17 cellular contexts compared by ENCODE assay signal in the genomic region with DNA sequence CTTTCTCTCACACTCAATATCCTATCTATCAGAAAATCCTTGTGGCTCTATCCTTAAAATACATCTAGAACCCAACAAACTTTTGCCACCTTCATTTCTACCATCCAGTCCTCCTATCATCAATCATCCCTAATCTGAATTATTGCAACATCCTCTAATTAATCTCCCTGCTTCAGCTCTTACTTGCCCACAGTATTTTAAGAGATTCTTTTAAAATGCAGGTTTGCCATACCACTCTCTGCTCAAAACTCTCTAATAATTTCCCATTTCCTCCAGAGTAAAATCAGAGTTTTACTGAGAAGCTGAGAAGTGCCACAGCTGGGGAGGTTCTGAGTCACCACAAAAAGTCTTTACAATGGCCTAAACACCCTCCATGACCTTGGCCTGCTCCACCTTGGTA.
DNase-seq lines count a peak whose midpoint lies in the region; ATAC-seq, FAIRE-seq and TF ChIP-seq lines count a peak whose summit lies in the region.
"Had no signal": no experiment of that assay in that cellular context is flagged by ENCODE, and none has a peak within 500 bp of the region (broad histone marks: within the 10 kb centered on the region; RNA-seq: fewer than 3 reads in every experiment).

No MANE protein-coding gene starts in this region.

- H3K36me3 ChIP-seq in mammary epithelial cell (ENCODE audit: insufficient read depth, low read length): no peaks in the 10 kb centered on the region
- H3K36me3 ChIP-seq in breast epithelium: no peaks in the 10 kb centered on the region
- no peaks in the 10 kb centered on the region for H3K36me3 ChIP-seq in astrocyte (ENCODE audit: insufficient read depth, low read length)
- no peaks in the 10 kb centered on the region for H3K36me3 ChIP-seq in Caco-2 (ENCODE audit: control insufficient read depth, insufficient read depth, low read length)
- H3K36me3 ChIP-seq: BLaER1 treated with 17β-estradiol and CSF1 and Interleukin-3, amounts not matched to agents 10 nM and 100 nM had no signal

- CTCF ChIA-PET in mammary epithelial cell (lab: Charles Lee; ENCODE audit: low non-redundant PET): no interaction called here
- CTCF ChIA-PET in Caco-2 (lab: Charles Lee): no interaction called here

- H3K9me3 ChIP-seq in mammary epithelial cell (replicated peaks; ENCODE audit: insufficient read depth, low read length) (no peaks in the 10 kb centered on the region), breast epithelium (no peaks in the 10 kb centered on the region), astrocyte (ENCODE audit: insufficient read depth, low read depth, low read length) (no peaks in the 10 kb centered on the region), Caco-2 (no peaks in the 10 kb centered on the region)
- H3K9me3 ChIP-seq: BLaER1 treated with 17β-estradiol and CSF1 and Interleukin-3, amounts not matched to agents 10 nM and 100 nM had no signal

- no peaks in the 10 kb centered on the region for H3K9me3 Mint-ChIP-seq in astrocyte (ENCODE audit: unreplicated experiment)
- no peaks in the 10 kb centered on the region for H3K9me3 Mint-ChIP-seq in Caco-2 (ENCODE audit: unreplicated experiment)
- no peaks in the 10 kb centered on the region for H3K9me3 Mint-ChIP-seq in chondrocyte (ENCODE audit: low read depth)
- H3K9me3 Mint-ChIP-seq: CD4-positive, alpha-beta T cell; GM23338; H9 had no signal

- H3K4me3 ChIP-seq in mammary epithelial cell (replicated peaks in 1 of 3; ENCODE audit: insufficient read depth in 1 of 3, low read depth in 2 of 3, low read length in 3 of 3) (no peak overlapping the region), breast epithelium (no peak overlapping the region), astrocyte (ENCODE audit: insufficient read depth, low read depth, low read length) (no peak overlapping the region), Caco-2 (ENCODE audit: low read depth, low read length) (no peak overlapping the region)
- H3K4me3 ChIP-seq: BLaER1 treated with 17β-estradiol and CSF1 and Interleukin-3, amounts not matched to agents 10 nM and 100 nM; GM23338 had no signal

- no peak for TF ChIP-seq CTCF in mammary epithelial cell (conservative IDR thresholded peaks at IDR 0.05 in 1 of 2, IDR thresholded peaks at IDR 0.05 in 1 of 2; ENCODE audit: extremely low read depth in 1 of 2, insufficient read depth in 1 of 2, low read depth in 1 of 2, low read length in 2 of 2)
- TF ChIP-seq CTCF in breast epithelium (IDR thresholded peaks at IDR 0.05): no peak
- TF ChIP-seq CTCF in astrocyte (IDR thresholded peaks at IDR 0.05; ENCODE audit: insufficient read depth, low read depth, low read length): no peak
- no peak for TF ChIP-seq CTCF in omental fat pad (IDR thresholded peaks at IDR 0.05)
- TF ChIP-seq CTCF in Caco-2 (IDR thresholded peaks at IDR 0.05; ENCODE audit: insufficient read depth in 1 of 2, low read depth in 1 of 2, low read length in 1 of 2, severe bottlenecking in 1 of 2, unreplicated experiment in 1 of 2): no peak
- no peak for TF ChIP-seq CTCF in chondrocyte (IDR thresholded peaks at IDR 0.05)

- in situ Hi-C loops in mammary epithelial cell (cut with MboI; ENCODE audit: low sequenced_read_pairs in 2 of 2): no loop called here

- FAIRE-seq in astrocyte (lab: Jason Lieb, UNC): no peak
- FAIRE-seq: G401.6, GM12891, HepG2, HTR-8/SVneo had no signal

- H3K27me3 Mint-ChIP-seq in astrocyte (ENCODE audit: low read depth, unreplicated experiment) (no peaks in the 10 kb centered on the region), Caco-2 (ENCODE audit: insufficient read depth, unreplicated experiment) (no peaks in the 10 kb centered on the region), chondrocyte (ENCODE audit: low read depth) (no peaks in the 10 kb centered on the region)
- H3K27me3 Mint-ChIP-seq: CD4-positive, alpha-beta T cell had no signal

- intact Hi-C loops in mammary epithelial cell (cut with micrococcal nuclease): no loop called here
- intact Hi-C loops in breast epithelium (cut with DNase I; ENCODE audit: low total_unique reads): no loop called here
- intact Hi-C loops in Caco-2 (cut with micrococcal nuclease; ENCODE audit: unreplicated experiment): no loop called here

- H4K20me1 ChIP-seq in mammary epithelial cell (ENCODE audit: insufficient read depth, low read length) (no peaks in the 10 kb centered on the region), astrocyte (ENCODE audit: insufficient read depth, low read length) (no peaks in the 10 kb centered on the region)
- H4K20me1 ChIP-seq: BLaER1 treated with 17β-estradiol and CSF1 and Interleukin-3, amounts not matched to agents 10 nM and 100 nM had no signal

- BruUV-seq in mammary epithelial cell (replicated peaks; lab: Mats Ljungman, UMichigan): no TSS peak
- BruUV-seq in Caco-2 (replicated peaks; lab: Mats Ljungman, UMichigan): no TSS peak

- H3K27me3 ChIP-seq in mammary epithelial cell (ENCODE audit: insufficient read depth, low read length): no peaks in the 10 kb centered on the region
- H3K27me3 ChIP-seq in breast epithelium: no peaks in the 10 kb centered on the region
- H3K27me3 ChIP-seq in astrocyte (ENCODE audit: insufficient read depth, low read length): no peaks in the 10 kb centered on the region
- H3K27me3 ChIP-seq in Caco-2 (replicated peaks; ENCODE audit: control insufficient read depth, insufficient read depth, low read length): no peaks in the 10 kb centered on the region
- H3K27me3 ChIP-seq: BLaER1 treated with 17β-estradiol and CSF1 and Interleukin-3, amounts not matched to agents 10 nM and 100 nM had no signal

- H3K4me3 Mint-ChIP-seq in astrocyte (ENCODE audit: unreplicated experiment) (no peak overlapping the region), Caco-2 (ENCODE audit: unreplicated experiment) (no peak overlapping the region), chondrocyte (ENCODE audit: unreplicated experiment) (no peak overlapping the region)
- H3K4me3 Mint-ChIP-seq: CD4-positive, alpha-beta T cell; GM23338; H9 had no signal

- H3K4me1 Mint-ChIP-seq in astrocyte (ENCODE audit: low read depth, unreplicated experiment) (no peaks in the 10 kb centered on the region), Caco-2 (ENCODE audit: low read depth, unreplicated experiment) (no peaks in the 10 kb centered on the region), chondrocyte (ENCODE audit: low read depth) (no peaks in the 10 kb centered on the region)
- H3K4me1 Mint-ChIP-seq: GM23338, H9 had no signal

- TF ChIP-seq POLR2A in breast epithelium (IDR thresholded peaks at IDR 0.05): no peak

- no peak for DNase-seq in mammary epithelial cell
- DNase-seq in breast epithelium (ENCODE audit: low spot score in 2 of 2): no peak
- DNase-seq in astrocyte (ENCODE audit: low read depth): peak; percentile 53
- DNase-seq in omental fat pad (ENCODE audit: low spot score): no peak
- DNase-seq in Caco-2: no peak
- DNase-seq in chondrocyte (ENCODE audit: low spot score): no peak
- DNase-seq in epidermal melanocyte (ENCODE audit: insufficient read length, low spot score): no peak
- DNase-seq: ACHN; CD4-positive, alpha-beta T cell; DMS79; H9 had no signal

- H3K4me1 ChIP-seq in mammary epithelial cell (ENCODE audit: insufficient read depth, low read length) (peaks cover 18% of the 10 kb centered on the region), breast epithelium (no peaks in the 10 kb centered on the region), astrocyte (ENCODE audit: insufficient read depth, low read length) (peaks cover 3% of the 10 kb centered on the region), Caco-2 (peaks cover 2% of the 10 kb centered on the region; the same call in 1 of the 2 replicates)

- H3K79me2 ChIP-seq in mammary epithelial cell (ENCODE audit: insufficient read depth, low read length) (no peaks in the 10 kb centered on the region), astrocyte (ENCODE audit: insufficient read depth, low read length) (no peaks in the 10 kb centered on the region)

- H3K4me2 ChIP-seq in mammary epithelial cell (ENCODE audit: insufficient read depth, low read depth, low read length): no peak overlapping the region
- H3K4me2 ChIP-seq in astrocyte (ENCODE audit: low read length): peak overlapping the region; percentile 2
- H3K4me2 ChIP-seq: BLaER1 treated with 17β-estradiol and CSF1 and Interleukin-3, amounts not matched to agents 10 nM and 100 nM; GM23338 had no signal

- H3K27ac ChIP-seq in mammary epithelial cell (ENCODE audit: insufficient read depth, low read depth, low read length) (peak overlapping the region; percentile 6), breast epithelium (no peak overlapping the region), astrocyte (ENCODE audit: low read depth, low read length) (peak overlapping the region; percentile 35)
- H3K27ac ChIP-seq: BLaER1 treated with 17β-estradiol and CSF1 and Interleukin-3, amounts not matched to agents 10 nM and 100 nM had no signal

- no peak overlapping the region for H3K9ac ChIP-seq in mammary epithelial cell (ENCODE audit: insufficient read depth, low read length)
- H3K9ac ChIP-seq in astrocyte (ENCODE audit: low read length): no peak overlapping the region
- H3K9ac ChIP-seq: BLaER1 treated with 17β-estradiol and CSF1 and Interleukin-3, amounts not matched to agents 10 nM and 100 nM had no signal

- H2AFZ ChIP-seq in mammary epithelial cell (ENCODE audit: low read depth, low read length) (peak overlapping the region; percentile 13), astrocyte (ENCODE audit: low read depth, low read length) (no peak overlapping the region)
- H2AFZ ChIP-seq: GM23338 had no signal

- ATAC-seq in omental fat pad (ENCODE audit: low FRiP score): peak; percentile 46
- ATAC-seq: GM23338, HepG2 had no signal

- H3K27ac Mint-ChIP-seq in astrocyte (ENCODE audit: unreplicated experiment): no peak overlapping the region
- H3K27ac Mint-ChIP-seq in Caco-2 (ENCODE audit: unreplicated experiment): no peak overlapping the region
- no peak overlapping the region for H3K27ac Mint-ChIP-seq in chondrocyte (ENCODE audit: unreplicated experiment)
- H3K27ac Mint-ChIP-seq: CD4-positive, alpha-beta T cell; GM23338; H9 had no signal

- peaks cover 2% of the 10 kb centered on the region for H3K36me3 Mint-ChIP-seq in astrocyte (ENCODE audit: low read depth, unreplicated experiment)
- no peaks in the 10 kb centered on the region for H3K36me3 Mint-ChIP-seq in Caco-2 (ENCODE audit: insufficient read depth, unreplicated experiment)
- no peaks in the 10 kb centered on the region for H3K36me3 Mint-ChIP-seq in chondrocyte (ENCODE audit: low read depth)

- POLR2A ChIA-PET in Caco-2 (lab: Charles Lee): no interaction called here

- dilution Hi-C loops in mammary epithelial cell (cut with HindIII; ENCODE audit: low sequenced_read_pairs): no loop called here

Comparison
In these comparisons a context has a peak if more than half of its experiments do, and no peak if none do; other contexts are left out.
1. H3K27ac ChIP-seq: peak in mammary epithelial cell (single experiment) and astrocyte (single experiment); none in breast epithelium (0 of 2).